Comparison of ENCODE assay signal across 1 cellular context in genomic region chr14:82075566-82075965, GRCh38.
TF ChIP-seq lines count a peak whose summit lies in the region.

No MANE protein-coding gene starts in this region.

TF ChIP-seq in WTC11, 78 proteins besides CTCF, POLR2A, EP300 and RAD21 (continued from another document and continues in another):
- TF ChIP-seq MLX (CRISPR knock-in tag; IDR thresholded peaks at IDR 0.05) (no peak), JUN (CRISPR knock-in tag; IDR thresholded peaks at IDR 0.05) (peak; percentile 82), EMX1 (CRISPR knock-in tag; IDR thresholded peaks at IDR 0.05) (no peak), GTF2I (CRISPR knock-in tag; conservative IDR thresholded peaks at IDR 0.05) (no peak), FOXK1 (CRISPR knock-in tag; IDR thresholded peaks at IDR 0.05) (peak; percentile 70; the same call in 1 of the 2 replicates), TP53 (CRISPR knock-in tag; IDR thresholded peaks at IDR 0.05) (peak; percentile 79; the same call in 1 of the 2 replicates), PRRX2 (CRISPR knock-in tag; IDR thresholded peaks at IDR 0.05) (no peak), GABPB1 (CRISPR knock-in tag; IDR thresholded peaks at IDR 0.05) (no peak), CREB1 (CRISPR knock-in tag; IDR thresholded peaks at IDR 0.05) (peak; percentile 63; the same call in 1 of the 2 replicates), MYBL2 (CRISPR knock-in tag; IDR thresholded peaks at IDR 0.05) (no peak), ZNF138 (CRISPR knock-in tag; conservative IDR thresholded peaks at IDR 0.05) (no peak), ATF3 (CRISPR knock-in tag; conservative IDR thresholded peaks at IDR 0.05) (no peak), ZBTB43 (CRISPR knock-in tag; IDR thresholded peaks at IDR 0.05) (peak; percentile 59; the same call in 1 of the 2 replicates), NFYB (CRISPR knock-in tag; conservative IDR thresholded peaks at IDR 0.05; ENCODE audit: low read depth) (no peak), HMGA2 (CRISPR knock-in tag; IDR thresholded peaks at IDR 0.05) (no peak), NR3C1 (CRISPR knock-in tag; conservative IDR thresholded peaks at IDR 0.05; ENCODE audit: low read depth) (no peak), RELA (CRISPR knock-in tag; IDR thresholded peaks at IDR 0.05; ENCODE audit: borderline replicate concordance) (no peak), ZNF396 (CRISPR knock-in tag; IDR thresholded peaks at IDR 0.05; ENCODE audit: borderline replicate concordance) (no peak), ESRRA (CRISPR knock-in tag; IDR thresholded peaks at IDR 0.05; ENCODE audit: borderline replicate concordance) (no peak), ETV6 (CRISPR knock-in tag; IDR thresholded peaks at IDR 0.05) (peak; percentile 92), ZNF121 (CRISPR knock-in tag; IDR thresholded peaks at IDR 0.05) (no peak), STAT6 (CRISPR knock-in tag; conservative IDR thresholded peaks at IDR 0.05; ENCODE audit: low read depth) (no peak), ARID4B (CRISPR knock-in tag; IDR thresholded peaks at IDR 0.05; ENCODE audit: borderline replicate concordance) (peak; percentile 93), NFATC4 (CRISPR knock-in tag; IDR thresholded peaks at IDR 0.05) (no peak), SMAD3 (CRISPR knock-in tag; IDR thresholded peaks at IDR 0.05; ENCODE audit: borderline replicate concordance) (peak; percentile 78; the same call in 1 of the 2 replicates), IRF1 (CRISPR knock-in tag; IDR thresholded peaks at IDR 0.05) (peak; percentile 77; the same call in 1 of the 2 replicates)
- TF ChIP-seq, protein P1, sequence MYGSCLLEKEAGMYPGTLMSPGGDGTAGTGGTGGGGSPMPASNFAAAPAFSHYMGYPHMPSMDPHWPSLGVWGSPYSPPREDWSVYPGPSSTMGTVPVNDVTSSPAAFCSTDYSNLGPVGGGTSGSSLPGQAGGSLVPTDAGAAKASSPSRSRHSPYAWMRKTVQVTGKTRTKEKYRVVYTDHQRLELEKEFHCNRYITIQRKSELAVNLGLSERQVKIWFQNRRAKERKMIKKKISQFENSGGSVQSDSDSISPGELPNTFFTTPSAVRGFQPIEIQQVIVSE (CRISPR knock-in tag; IDR thresholded peaks at IDR 0.05; ENCODE audit: borderline replicate concordance): no peak
- TF ChIP-seq, protein P2, sequence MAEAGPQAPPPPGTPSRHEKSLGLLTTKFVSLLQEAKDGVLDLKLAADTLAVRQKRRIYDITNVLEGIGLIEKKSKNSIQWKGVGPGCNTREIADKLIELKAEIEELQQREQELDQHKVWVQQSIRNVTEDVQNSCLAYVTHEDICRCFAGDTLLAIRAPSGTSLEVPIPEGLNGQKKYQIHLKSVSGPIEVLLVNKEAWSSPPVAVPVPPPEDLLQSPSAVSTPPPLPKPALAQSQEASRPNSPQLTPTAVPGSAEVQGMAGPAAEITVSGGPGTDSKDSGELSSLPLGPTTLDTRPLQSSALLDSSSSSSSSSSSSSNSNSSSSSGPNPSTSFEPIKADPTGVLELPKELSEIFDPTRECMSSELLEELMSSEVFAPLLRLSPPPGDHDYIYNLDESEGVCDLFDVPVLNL (CRISPR knock-in tag; IDR thresholded peaks at IDR 0.05; ENCODE audit: borderline replicate concordance, low read depth): no peak
- TF ChIP-seq, protein P3, sequence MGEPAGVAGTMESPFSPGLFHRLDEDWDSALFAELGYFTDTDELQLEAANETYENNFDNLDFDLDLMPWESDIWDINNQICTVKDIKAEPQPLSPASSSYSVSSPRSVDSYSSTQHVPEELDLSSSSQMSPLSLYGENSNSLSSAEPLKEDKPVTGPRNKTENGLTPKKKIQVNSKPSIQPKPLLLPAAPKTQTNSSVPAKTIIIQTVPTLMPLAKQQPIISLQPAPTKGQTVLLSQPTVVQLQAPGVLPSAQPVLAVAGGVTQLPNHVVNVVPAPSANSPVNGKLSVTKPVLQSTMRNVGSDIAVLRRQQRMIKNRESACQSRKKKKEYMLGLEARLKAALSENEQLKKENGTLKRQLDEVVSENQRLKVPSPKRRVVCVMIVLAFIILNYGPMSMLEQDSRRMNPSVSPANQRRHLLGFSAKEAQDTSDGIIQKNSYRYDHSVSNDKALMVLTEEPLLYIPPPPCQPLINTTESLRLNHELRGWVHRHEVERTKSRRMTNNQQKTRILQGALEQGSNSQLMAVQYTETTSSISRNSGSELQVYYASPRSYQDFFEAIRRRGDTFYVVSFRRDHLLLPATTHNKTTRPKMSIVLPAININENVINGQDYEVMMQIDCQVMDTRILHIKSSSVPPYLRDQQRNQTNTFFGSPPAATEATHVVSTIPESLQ (CRISPR knock-in tag; IDR thresholded peaks at IDR 0.05): no peak
- TF ChIP-seq, protein P4, sequence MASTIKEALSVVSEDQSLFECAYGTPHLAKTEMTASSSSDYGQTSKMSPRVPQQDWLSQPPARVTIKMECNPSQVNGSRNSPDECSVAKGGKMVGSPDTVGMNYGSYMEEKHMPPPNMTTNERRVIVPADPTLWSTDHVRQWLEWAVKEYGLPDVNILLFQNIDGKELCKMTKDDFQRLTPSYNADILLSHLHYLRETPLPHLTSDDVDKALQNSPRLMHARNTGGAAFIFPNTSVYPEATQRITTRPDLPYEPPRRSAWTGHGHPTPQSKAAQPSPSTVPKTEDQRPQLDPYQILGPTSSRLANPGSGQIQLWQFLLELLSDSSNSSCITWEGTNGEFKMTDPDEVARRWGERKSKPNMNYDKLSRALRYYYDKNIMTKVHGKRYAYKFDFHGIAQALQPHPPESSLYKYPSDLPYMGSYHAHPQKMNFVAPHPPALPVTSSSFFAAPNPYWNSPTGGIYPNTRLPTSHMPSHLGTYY (CRISPR knock-in tag; IDR thresholded peaks at IDR 0.05): no peak
- TF ChIP-seq, protein P5, sequence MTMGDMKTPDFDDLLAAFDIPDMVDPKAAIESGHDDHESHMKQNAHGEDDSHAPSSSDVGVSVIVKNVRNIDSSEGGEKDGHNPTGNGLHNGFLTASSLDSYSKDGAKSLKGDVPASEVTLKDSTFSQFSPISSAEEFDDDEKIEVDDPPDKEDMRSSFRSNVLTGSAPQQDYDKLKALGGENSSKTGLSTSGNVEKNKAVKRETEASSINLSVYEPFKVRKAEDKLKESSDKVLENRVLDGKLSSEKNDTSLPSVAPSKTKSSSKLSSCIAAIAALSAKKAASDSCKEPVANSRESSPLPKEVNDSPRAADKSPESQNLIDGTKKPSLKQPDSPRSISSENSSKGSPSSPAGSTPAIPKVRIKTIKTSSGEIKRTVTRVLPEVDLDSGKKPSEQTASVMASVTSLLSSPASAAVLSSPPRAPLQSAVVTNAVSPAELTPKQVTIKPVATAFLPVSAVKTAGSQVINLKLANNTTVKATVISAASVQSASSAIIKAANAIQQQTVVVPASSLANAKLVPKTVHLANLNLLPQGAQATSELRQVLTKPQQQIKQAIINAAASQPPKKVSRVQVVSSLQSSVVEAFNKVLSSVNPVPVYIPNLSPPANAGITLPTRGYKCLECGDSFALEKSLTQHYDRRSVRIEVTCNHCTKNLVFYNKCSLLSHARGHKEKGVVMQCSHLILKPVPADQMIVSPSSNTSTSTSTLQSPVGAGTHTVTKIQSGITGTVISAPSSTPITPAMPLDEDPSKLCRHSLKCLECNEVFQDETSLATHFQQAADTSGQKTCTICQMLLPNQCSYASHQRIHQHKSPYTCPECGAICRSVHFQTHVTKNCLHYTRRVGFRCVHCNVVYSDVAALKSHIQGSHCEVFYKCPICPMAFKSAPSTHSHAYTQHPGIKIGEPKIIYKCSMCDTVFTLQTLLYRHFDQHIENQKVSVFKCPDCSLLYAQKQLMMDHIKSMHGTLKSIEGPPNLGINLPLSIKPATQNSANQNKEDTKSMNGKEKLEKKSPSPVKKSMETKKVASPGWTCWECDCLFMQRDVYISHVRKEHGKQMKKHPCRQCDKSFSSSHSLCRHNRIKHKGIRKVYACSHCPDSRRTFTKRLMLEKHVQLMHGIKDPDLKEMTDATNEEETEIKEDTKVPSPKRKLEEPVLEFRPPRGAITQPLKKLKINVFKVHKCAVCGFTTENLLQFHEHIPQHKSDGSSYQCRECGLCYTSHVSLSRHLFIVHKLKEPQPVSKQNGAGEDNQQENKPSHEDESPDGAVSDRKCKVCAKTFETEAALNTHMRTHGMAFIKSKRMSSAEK (CRISPR knock-in tag; IDR thresholded peaks at IDR 0.05; ENCODE audit: borderline replicate concordance): no peak
- TF ChIP-seq, protein P6, sequence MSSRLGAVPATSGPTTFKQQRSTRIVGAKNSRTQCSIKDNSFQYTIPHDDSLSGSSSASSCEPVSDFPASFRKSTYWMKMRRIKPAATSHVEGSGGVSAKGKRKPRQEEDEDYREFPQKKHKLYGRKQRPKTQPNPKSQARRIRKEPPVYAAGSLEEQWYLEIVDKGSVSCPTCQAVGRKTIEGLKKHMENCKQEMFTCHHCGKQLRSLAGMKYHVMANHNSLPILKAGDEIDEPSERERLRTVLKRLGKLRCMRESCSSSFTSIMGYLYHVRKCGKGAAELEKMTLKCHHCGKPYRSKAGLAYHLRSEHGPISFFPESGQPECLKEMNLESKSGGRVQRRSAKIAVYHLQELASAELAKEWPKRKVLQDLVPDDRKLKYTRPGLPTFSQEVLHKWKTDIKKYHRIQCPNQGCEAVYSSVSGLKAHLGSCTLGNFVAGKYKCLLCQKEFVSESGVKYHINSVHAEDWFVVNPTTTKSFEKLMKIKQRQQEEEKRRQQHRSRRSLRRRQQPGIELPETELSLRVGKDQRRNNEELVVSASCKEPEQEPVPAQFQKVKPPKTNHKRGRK (CRISPR knock-in tag; IDR thresholded peaks at IDR 0.05; ENCODE audit: borderline replicate concordance): no peak
- TF ChIP-seq, protein P7, sequence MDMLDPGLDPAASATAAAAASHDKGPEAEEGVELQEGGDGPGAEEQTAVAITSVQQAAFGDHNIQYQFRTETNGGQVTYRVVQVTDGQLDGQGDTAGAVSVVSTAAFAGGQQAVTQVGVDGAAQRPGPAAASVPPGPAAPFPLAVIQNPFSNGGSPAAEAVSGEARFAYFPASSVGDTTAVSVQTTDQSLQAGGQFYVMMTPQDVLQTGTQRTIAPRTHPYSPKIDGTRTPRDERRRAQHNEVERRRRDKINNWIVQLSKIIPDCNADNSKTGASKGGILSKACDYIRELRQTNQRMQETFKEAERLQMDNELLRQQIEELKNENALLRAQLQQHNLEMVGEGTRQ (CRISPR knock-in tag; IDR thresholded peaks at IDR 0.05): no peak
